ENCODE assay signal across 2 cellular contexts in the genomic region with DNA sequence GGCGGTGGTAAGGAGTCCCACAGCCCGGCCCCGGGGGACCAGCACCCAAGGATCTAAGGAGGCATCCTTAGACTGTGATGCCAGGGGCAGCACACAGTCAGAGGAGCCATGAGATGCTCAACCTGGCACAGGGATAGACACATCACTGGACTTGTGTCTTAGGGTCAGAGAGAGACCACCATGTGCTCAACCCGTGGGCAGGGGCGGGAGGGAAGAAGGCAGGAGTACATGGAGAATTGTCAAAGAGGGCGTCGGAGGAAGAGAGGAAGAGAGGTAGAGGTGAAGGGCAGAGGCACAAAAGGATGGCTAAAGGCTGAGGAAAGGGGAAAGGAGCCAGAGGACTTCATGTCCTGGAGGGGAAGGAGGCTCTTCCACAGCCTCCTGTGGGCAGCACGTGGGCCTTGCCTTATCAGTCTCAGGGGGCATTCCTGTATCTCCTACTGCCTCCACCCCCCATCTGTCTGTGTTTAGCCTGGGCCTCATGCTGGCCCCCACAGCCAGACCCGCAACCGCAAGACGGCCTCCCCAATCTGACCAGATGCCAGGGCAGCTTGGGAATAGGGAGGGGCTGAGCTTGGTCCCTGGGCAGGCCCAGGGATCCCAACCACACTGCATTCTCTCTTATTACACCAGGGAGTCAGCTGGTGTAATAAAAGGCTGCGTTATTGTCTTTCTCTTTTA.
TF ChIP-seq lines count a peak whose summit lies in the region.

No MANE protein-coding gene starts in this region.

TF ChIP-seq in IMR-90, 13 proteins besides CTCF, POLR2A, EP300 and RAD21:
- TF ChIP-seq FOS (IDR thresholded peaks at IDR 0.05; ENCODE audit: low read depth, low read length) (no peak), RFX5 (IDR thresholded peaks at IDR 0.05; ENCODE audit: low read depth, low read length) (no peak), CHD1 (IDR thresholded peaks at IDR 0.05; ENCODE audit: low read depth, low read length) (no peak), BHLHE40 (IDR thresholded peaks at IDR 0.05; ENCODE audit: low read depth, low read length) (no peak), MAZ (IDR thresholded peaks at IDR 0.05; ENCODE audit: borderline replicate concordance, low read depth, low read length) (no peak), MAFK (IDR thresholded peaks at IDR 0.05; ENCODE audit: low read depth, low read length) (no peak), ELK1 (IDR thresholded peaks at IDR 0.05; ENCODE audit: borderline replicate concordance, low read depth, low read length) (no peak), CEBPB (IDR thresholded peaks at IDR 0.05; ENCODE audit: low read depth, low read length) (no peak), MXI1 (IDR thresholded peaks at IDR 0.05; ENCODE audit: borderline replicate concordance, low read depth, low read length) (no peak), NFE2L2 (IDR thresholded peaks at IDR 0.05; ENCODE audit: low read depth, low read length) (no peak), RCOR1 (IDR thresholded peaks at IDR 0.05; ENCODE audit: insufficient replicate concordance, low read length) (no peak), SMC3 (IDR thresholded peaks at IDR 0.05; ENCODE audit: low read depth, low read length) (no peak)
- TF ChIP-seq, protein P1, sequence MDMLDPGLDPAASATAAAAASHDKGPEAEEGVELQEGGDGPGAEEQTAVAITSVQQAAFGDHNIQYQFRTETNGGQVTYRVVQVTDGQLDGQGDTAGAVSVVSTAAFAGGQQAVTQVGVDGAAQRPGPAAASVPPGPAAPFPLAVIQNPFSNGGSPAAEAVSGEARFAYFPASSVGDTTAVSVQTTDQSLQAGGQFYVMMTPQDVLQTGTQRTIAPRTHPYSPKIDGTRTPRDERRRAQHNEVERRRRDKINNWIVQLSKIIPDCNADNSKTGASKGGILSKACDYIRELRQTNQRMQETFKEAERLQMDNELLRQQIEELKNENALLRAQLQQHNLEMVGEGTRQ (IDR thresholded peaks at IDR 0.05; ENCODE audit: low read depth, low read length), result no peak
TF ChIP-seq in IMR-90: peak in this region for 0.

TF ChIP-seq in neural cell, 6 proteins besides CTCF, POLR2A, EP300 and RAD21:
- TF ChIP-seq, protein P2, sequence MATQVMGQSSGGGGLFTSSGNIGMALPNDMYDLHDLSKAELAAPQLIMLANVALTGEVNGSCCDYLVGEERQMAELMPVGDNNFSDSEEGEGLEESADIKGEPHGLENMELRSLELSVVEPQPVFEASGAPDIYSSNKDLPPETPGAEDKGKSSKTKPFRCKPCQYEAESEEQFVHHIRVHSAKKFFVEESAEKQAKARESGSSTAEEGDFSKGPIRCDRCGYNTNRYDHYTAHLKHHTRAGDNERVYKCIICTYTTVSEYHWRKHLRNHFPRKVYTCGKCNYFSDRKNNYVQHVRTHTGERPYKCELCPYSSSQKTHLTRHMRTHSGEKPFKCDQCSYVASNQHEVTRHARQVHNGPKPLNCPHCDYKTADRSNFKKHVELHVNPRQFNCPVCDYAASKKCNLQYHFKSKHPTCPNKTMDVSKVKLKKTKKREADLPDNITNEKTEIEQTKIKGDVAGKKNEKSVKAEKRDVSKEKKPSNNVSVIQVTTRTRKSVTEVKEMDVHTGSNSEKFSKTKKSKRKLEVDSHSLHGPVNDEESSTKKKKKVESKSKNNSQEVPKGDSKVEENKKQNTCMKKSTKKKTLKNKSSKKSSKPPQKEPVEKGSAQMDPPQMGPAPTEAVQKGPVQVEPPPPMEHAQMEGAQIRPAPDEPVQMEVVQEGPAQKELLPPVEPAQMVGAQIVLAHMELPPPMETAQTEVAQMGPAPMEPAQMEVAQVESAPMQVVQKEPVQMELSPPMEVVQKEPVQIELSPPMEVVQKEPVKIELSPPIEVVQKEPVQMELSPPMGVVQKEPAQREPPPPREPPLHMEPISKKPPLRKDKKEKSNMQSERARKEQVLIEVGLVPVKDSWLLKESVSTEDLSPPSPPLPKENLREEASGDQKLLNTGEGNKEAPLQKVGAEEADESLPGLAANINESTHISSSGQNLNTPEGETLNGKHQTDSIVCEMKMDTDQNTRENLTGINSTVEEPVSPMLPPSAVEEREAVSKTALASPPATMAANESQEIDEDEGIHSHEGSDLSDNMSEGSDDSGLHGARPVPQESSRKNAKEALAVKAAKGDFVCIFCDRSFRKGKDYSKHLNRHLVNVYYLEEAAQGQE (IDR thresholded peaks at IDR 0.05; ENCODE audit: borderline replicate concordance), result no peak
- no peak for TF ChIP-seq SMC3 (conservative IDR thresholded peaks at IDR 0.05; ENCODE audit: poor library complexity)
- no peak for TF ChIP-seq POLR2AphosphoS5 (IDR thresholded peaks at IDR 0.05)
- no peak for TF ChIP-seq MXI1 (conservative IDR thresholded peaks at IDR 0.05; ENCODE audit: poor library complexity, severe bottlenecking)
- TF ChIP-seq TAF1 (IDR thresholded peaks at IDR 0.05; ENCODE audit: low read depth), result no peak
- TF ChIP-seq EZH2 (IDR thresholded peaks at IDR 0.05; ENCODE audit: borderline replicate concordance, insufficient read depth, low read length, poor library complexity, severe bottlenecking), result no peak
